Comparison of ENCODE assay signal across 1 cellular context in genomic region chr7:123557631-123558505, GRCh38.
TF ChIP-seq lines count a peak whose summit lies in the region.

NDUFA5 (minus strand) TSS chr7:123557818; CDS start chr7:123557795, 23 bp downstream.

TF ChIP-seq in HepG2, 621 proteins besides CTCF, POLR2A, EP300 and RAD21 (continued from another document and continues in another):
- TF ChIP-seq ZBTB4 (CRISPR knock-in tag; IDR thresholded peaks at IDR 0.05; ENCODE audit: borderline replicate concordance) (peak; percentile 66; the same call in 1 of the 2 replicates), ETS1 (CRISPR knock-in tag; IDR thresholded peaks at IDR 0.05) (no peak), TFDP1 (CRISPR knock-in tag; IDR thresholded peaks at IDR 0.05; ENCODE audit: borderline replicate concordance) (no peak), RELA (CRISPR knock-in tag; IDR thresholded peaks at IDR 0.05) (no peak), ZNF792 (CRISPR knock-in tag; IDR thresholded peaks at IDR 0.05) (peak; percentile 66; the same call in 1 of the 2 replicates), ZNF329 (CRISPR knock-in tag; IDR thresholded peaks at IDR 0.05; ENCODE audit: low read depth) (peak; percentile 61; the same call in 1 of the 2 replicates), ZBTB34 (CRISPR knock-in tag; IDR thresholded peaks at IDR 0.05) (0 out of 2 replicates have a peak, but pooled peaks have one; percentile 30), ZNF605 (CRISPR knock-in tag; IDR thresholded peaks at IDR 0.05) (no peak), IRF9 (CRISPR knock-in tag; IDR thresholded peaks at IDR 0.05; ENCODE audit: borderline replicate concordance) (no peak), ZNF512B (CRISPR knock-in tag; IDR thresholded peaks at IDR 0.05; ENCODE audit: borderline replicate concordance) (no peak), KDM6A (CRISPR knock-in tag; IDR thresholded peaks at IDR 0.05; ENCODE audit: low read depth) (no peak), E2F2 (CRISPR knock-in tag; IDR thresholded peaks at IDR 0.05; ENCODE audit: borderline replicate concordance) (no peak), MBD4 (IDR thresholded peaks at IDR 0.05; ENCODE audit: borderline replicate concordance, low read length) (no peak), NFE2L2 (IDR thresholded peaks at IDR 0.05; ENCODE audit: low read length) (no peak), SALL2 (CRISPR knock-in tag; IDR thresholded peaks at IDR 0.05) (peak; percentile 32; the same call in 1 of the 2 replicates), ZSCAN21 (CRISPR knock-in tag; IDR thresholded peaks at IDR 0.05; ENCODE audit: borderline replicate concordance) (no peak), ELF1 (CRISPR knock-in tag; IDR thresholded peaks at IDR 0.05) (peak; percentile 33; the same call in 1 of the 2 replicates), NFYC (CRISPR knock-in tag; IDR thresholded peaks at IDR 0.05) (no peak), HINFP (CRISPR knock-in tag; IDR thresholded peaks at IDR 0.05; ENCODE audit: low read depth) (no peak), BRCA1 (CRISPR knock-in tag; IDR thresholded peaks at IDR 0.05) (peak; percentile 52; the same call in 1 of the 2 replicates), BRF2 (CRISPR knock-in tag; IDR thresholded peaks at IDR 0.05) (peak; percentile 68; the same call in 1 of the 2 replicates), KAT8 (CRISPR knock-in tag; IDR thresholded peaks at IDR 0.05) (peak; percentile 87), RFX3 (CRISPR knock-in tag; IDR thresholded peaks at IDR 0.05) (peak; percentile 92), BCL6 (CRISPR knock-in tag; IDR thresholded peaks at IDR 0.05) (no peak), MBNL3 (CRISPR knock-in tag; conservative IDR thresholded peaks at IDR 0.05) (no peak), NFE2 (CRISPR knock-in tag; IDR thresholded peaks at IDR 0.05) (no peak), ZBTB3 (CRISPR knock-in tag; IDR thresholded peaks at IDR 0.05; ENCODE audit: borderline replicate concordance, low read depth) (no peak), ZNF136 (CRISPR knock-in tag; IDR thresholded peaks at IDR 0.05; ENCODE audit: low read depth) (no peak), ZNF574 (CRISPR knock-in tag; IDR thresholded peaks at IDR 0.05) (peak; percentile 81), NR2F1 (CRISPR knock-in tag; IDR thresholded peaks at IDR 0.05) (no peak), MIER2 (CRISPR knock-in tag; IDR thresholded peaks at IDR 0.05) (no peak), MAZ (IDR thresholded peaks at IDR 0.05; ENCODE audit: borderline replicate concordance, low read depth, low read length) (peak; percentile 46; the same call in 1 of the 2 replicates), MAZ (CRISPR knock-in tag; IDR thresholded peaks at IDR 0.05; ENCODE audit: low read depth) (peak; percentile 11; the same call in 1 of the 2 replicates), PAWR (CRISPR knock-in tag; IDR thresholded peaks at IDR 0.05; ENCODE audit: borderline replicate concordance) (no peak), TBX2 (CRISPR knock-in tag; IDR thresholded peaks at IDR 0.05; ENCODE audit: borderline replicate concordance) (peak; percentile 17; the same call in 1 of the 2 replicates), KLF12 (CRISPR knock-in tag; IDR thresholded peaks at IDR 0.05; ENCODE audit: borderline replicate concordance) (no peak; the same call in 1 of the 2 replicates), RORA (CRISPR knock-in tag; IDR thresholded peaks at IDR 0.05) (no peak), KDM5B (CRISPR knock-in tag; IDR thresholded peaks at IDR 0.05; ENCODE audit: borderline replicate concordance) (peak; percentile 66; the same call in 1 of the 2 replicates), ZNF501 (CRISPR knock-in tag; IDR thresholded peaks at IDR 0.05) (peak; percentile 76), ZNF441 (CRISPR knock-in tag; IDR thresholded peaks at IDR 0.05; ENCODE audit: borderline replicate concordance) (0 out of 2 replicates have a peak, but pooled peaks have one; percentile 28), HNF4A (CRISPR knock-in tag; IDR thresholded peaks at IDR 0.05) (peak; percentile 26; the same call in 1 of the 2 replicates), ZFP41 (CRISPR knock-in tag; IDR thresholded peaks at IDR 0.05; ENCODE audit: borderline replicate concordance) (no peak), NBN (conservative IDR thresholded peaks at IDR 0.05) (no peak), ZNF567 (CRISPR knock-in tag; IDR thresholded peaks at IDR 0.05; ENCODE audit: borderline replicate concordance) (no peak)
